In genomic region chr1:23622284-23622683, GRCh38 we compare ENCODE assay signal across 26 cellular contexts.
DNase-seq lines count a peak whose midpoint lies in the region; ATAC-seq and TF ChIP-seq lines count a peak whose summit lies in the region.
"Had no signal": no experiment of that assay in that cellular context is flagged by ENCODE, and none has a peak within 500 bp of the region (broad histone marks: within the 10 kb centered on the region; RNA-seq: fewer than 3 reads in every experiment).

No MANE protein-coding gene starts in this region.

- ATAC-seq in activated CD8-positive, alpha-beta T cell treated with anti-CD3 and anti-CD28 coated beads for 36 hours = no peak
- no peak for ATAC-seq in activated CD8-positive, alpha-beta T cell treated with anti-CD3 and anti-CD28 coated beads, Interleukin-2, amount 10 ng/mL, durations not matched to agents 7 days and 5 days
- ATAC-seq in CD4-positive, CD25-positive, alpha-beta regulatory T cell (ENCODE audit: low read depth in 2 of 2) = no peak
- no peak for ATAC-seq in naive thymus-derived CD4-positive, alpha-beta T cell
- ATAC-seq in GM19467 (IDR thresholded peaks at IDR 0.05; ENCODE audit: unreplicated experiment) = no peak
- ATAC-seq: GM12878, HepG2, PC-3 had no signal

- H3F3A ChIP-seq in OCI-LY1 (ENCODE audit: insufficient read depth, low read length) = peaks cover 7% of the 10 kb centered on the region; the same call in 1 of the 2 replicates

- H3K9me2 ChIP-seq in OCI-LY1 (ENCODE audit: low read depth, low read length) = no peaks in the 10 kb centered on the region

- DNase-seq in activated CD8-positive, alpha-beta T cell treated with anti-CD3 and anti-CD28 coated beads for 36 hours = no peak
- DNase-seq in activated CD8-positive, alpha-beta T cell treated with anti-CD3 and anti-CD28 coated beads, Interleukin-2, amount 10 ng/mL, durations not matched to agents 7 days and 5 days = no peak
- no peak for DNase-seq in CD4-positive, CD25-positive, alpha-beta regulatory T cell
- no peak for DNase-seq in naive thymus-derived CD4-positive, alpha-beta T cell
- DNase-seq in DMS 273 (lab: John Stamatoyannopoulos, UW; ENCODE audit: unreplicated experiment) (no peak), NCI-H1048 (lab: John Stamatoyannopoulos, UW) (no peak)
- DNase-seq: 8988T, C1 segment of cervical spinal cord, COR-L47, DMS 273 treated with DMSO at 0.1 percent for 48 hours, DMS79 treated with DMSO at 0.1 percent for 48 hours, H9, KG1, NCI-H1105, NCI-H146, NCI-H2029 treated with DMSO at 0.1 percent for 48 hours, NCI-H2171, NCI-H345, NCI-H524 treated with DMSO at 0.1 percent for 48 hours, PC-3, Right ventricle myocardium superior had no signal

- peaks cover 12% of the 10 kb centered on the region for H3K9me3 Mint-ChIP-seq in activated CD8-positive, alpha-beta T cell treated with anti-CD3 and anti-CD28 coated beads for 36 hours
- H3K9me3 Mint-ChIP-seq in activated CD8-positive, alpha-beta T cell treated with anti-CD3 and anti-CD28 coated beads, Interleukin-2, amount 10 ng/mL, durations not matched to agents 7 days and 5 days (ENCODE audit: insufficient read depth) = no peaks in the 10 kb centered on the region
- H3K9me3 Mint-ChIP-seq in CD4-positive, CD25-positive, alpha-beta regulatory T cell = peaks cover 0 to 4% (median 0%) of the 10 kb centered on the region in 7 donors
- H3K9me3 Mint-ChIP-seq in naive thymus-derived CD4-positive, alpha-beta T cell = peaks cover 0 to 8% (median 0%) of the 10 kb centered on the region in 11 donors

- H3K4me3 ChIP-seq in CD4-positive, CD25-positive, alpha-beta regulatory T cell (ENCODE audit: low read depth, low read length) = peak overlapping the region; percentile 24
- no peak overlapping the region for H3K4me3 ChIP-seq in OCI-LY1 (ENCODE audit: low read depth, low read length, poor library complexity, severe bottlenecking)
- no peak overlapping the region for H3K4me3 ChIP-seq in naive thymus-derived CD4-positive, alpha-beta T cell (ENCODE audit: low read length)
- H3K4me3 ChIP-seq: GM12878 had no signal

- no peak overlapping the region for H2AFZ ChIP-seq in OCI-LY1 (ENCODE audit: low read length)

- H3K4me1 Mint-ChIP-seq in activated CD8-positive, alpha-beta T cell treated with anti-CD3 and anti-CD28 coated beads for 36 hours (ENCODE audit: low read depth) = peaks cover 83% of the 10 kb centered on the region
- peaks cover 65% of the 10 kb centered on the region for H3K4me1 Mint-ChIP-seq in activated CD8-positive, alpha-beta T cell treated with anti-CD3 and anti-CD28 coated beads, Interleukin-2, amount 10 ng/mL, durations not matched to agents 7 days and 5 days (ENCODE audit: low read depth)
- peaks cover 25 to 93% (median 66%) of the 10 kb centered on the region in 4 donors for H3K4me1 Mint-ChIP-seq in CD4-positive, CD25-positive, alpha-beta regulatory T cell
- H3K4me1 Mint-ChIP-seq in naive thymus-derived CD4-positive, alpha-beta T cell = peaks cover 52 to 95% (median 88%) of the 10 kb centered on the region in 7 donors

- no peaks in the 10 kb centered on the region for H3K27me3 ChIP-seq in CD4-positive, CD25-positive, alpha-beta regulatory T cell (ENCODE audit: control insufficient read depth, insufficient read depth, low read length)
- H3K27me3 ChIP-seq in OCI-LY1 (ENCODE audit: insufficient read depth, low read length) = no peaks in the 10 kb centered on the region
- H3K27me3 ChIP-seq in naive thymus-derived CD4-positive, alpha-beta T cell (ENCODE audit: control insufficient read depth in 2 of 2, insufficient read depth in 2 of 2, low read length in 2 of 2) = no peaks in the 10 kb centered on the region

- no peaks in the 10 kb centered on the region for H3K79me2 ChIP-seq in OCI-LY1 (ENCODE audit: insufficient read depth, low read length)

- POLR2A ChIA-PET in activated CD8-positive, alpha-beta T cell treated with anti-CD3 and anti-CD28 coated beads for 36 hours (lab: Charles Lee) = interaction anchor here (1.4 to 5.7 kb wide), 3 partner anchors 30 to 68 kb away, joined by 4 to 43 read pairs (median 34); no protein-coding TSS in a partner anchor
- POLR2A ChIA-PET in activated CD8-positive, alpha-beta T cell treated with anti-CD3 and anti-CD28 coated beads, Interleukin-2, amount 10 ng/mL, durations not matched to agents 7 days and 5 days (lab: Charles Lee) = interaction anchor here (0.6 to 1.0 kb wide), 2 partner anchors 69 to 136 kb away, joined by 3 read pairs; no protein-coding TSS in a partner anchor
- POLR2A ChIA-PET in naive thymus-derived CD4-positive, alpha-beta T cell (lab: Charles Lee) = interaction anchor here (1.2 to 7.5 kb wide), 10 partner anchors 9 to 95 kb away, joined by 4 to 261 read pairs (median 16); partner anchors contain the start of gene ID3

- intact Hi-C loops in activated CD8-positive, alpha-beta T cell treated with anti-CD3 and anti-CD28 coated beads for 36 hours (cut with micrococcal nuclease) = loop anchor here (5.0 kb wide), 1 partner anchor 45 kb away; no protein-coding TSS in a partner anchor
- intact Hi-C loops in naive thymus-derived CD4-positive, alpha-beta T cell (cut with micrococcal nuclease) = loop anchor here in 1 of 2 donors (10.0 kb wide), 2 partner anchors 257 to 883 kb away; partner anchors contain the start of genes RCAN3 and ZNF436

- no peak overlapping the region for H3K9ac ChIP-seq in OCI-LY1 (ENCODE audit: low read length)

- no peaks in the 10 kb centered on the region for H4K20me1 ChIP-seq in OCI-LY1 (ENCODE audit: insufficient read depth, low read length)

- peak overlapping the region; percentile 1 for H3K27ac Mint-ChIP-seq in activated CD8-positive, alpha-beta T cell treated with anti-CD3 and anti-CD28 coated beads for 36 hours
- H3K27ac Mint-ChIP-seq in activated CD8-positive, alpha-beta T cell treated with anti-CD3 and anti-CD28 coated beads, Interleukin-2, amount 10 ng/mL, durations not matched to agents 7 days and 5 days = no peak overlapping the region
- peak overlapping the region; percentile 38 to 98 (median 89) for H3K27ac Mint-ChIP-seq in CD4-positive, CD25-positive, alpha-beta regulatory T cell
- peak overlapping the region in 7 of 9 donors; percentile 80 to 98 (median 97) for H3K27ac Mint-ChIP-seq in naive thymus-derived CD4-positive, alpha-beta T cell
- H3K27ac Mint-ChIP-seq: H9 had no signal

- peak overlapping the region; percentile 94 for H3K27ac ChIP-seq in CD4-positive, CD25-positive, alpha-beta regulatory T cell (ENCODE audit: insufficient read depth, low read length, poor library complexity, severe bottlenecking)
- peak overlapping the region; percentile 98 for H3K27ac ChIP-seq in OCI-LY1 (ENCODE audit: low read depth, low read length, poor library complexity, severe bottlenecking)
- no peak overlapping the region for H3K27ac ChIP-seq in naive thymus-derived CD4-positive, alpha-beta T cell (ENCODE audit: low read depth, low read length)
- H3K27ac ChIP-seq: HL-60 had no signal

- H3K36me3 Mint-ChIP-seq in activated CD8-positive, alpha-beta T cell treated with anti-CD3 and anti-CD28 coated beads for 36 hours (ENCODE audit: low read depth) = peaks cover 11% of the 10 kb centered on the region
- H3K36me3 Mint-ChIP-seq in activated CD8-positive, alpha-beta T cell treated with anti-CD3 and anti-CD28 coated beads, Interleukin-2, amount 10 ng/mL, durations not matched to agents 7 days and 5 days (ENCODE audit: low read depth) = no peaks in the 10 kb centered on the region
- peaks cover 7% of the 10 kb centered on the region for H3K36me3 Mint-ChIP-seq in CD4-positive, CD25-positive, alpha-beta regulatory T cell
- peaks cover 0 to 19% (median 6%) of the 10 kb centered on the region in 5 donors for H3K36me3 Mint-ChIP-seq in naive thymus-derived CD4-positive, alpha-beta T cell

- no peak overlapping the region for H3K4me2 ChIP-seq in OCI-LY1 (ENCODE audit: low read length)

- no peaks in the 10 kb centered on the region for H3K36me3 ChIP-seq in CD4-positive, CD25-positive, alpha-beta regulatory T cell (ENCODE audit: control insufficient read depth, insufficient read depth, low read length)
- H3K36me3 ChIP-seq in OCI-LY1 (ENCODE audit: insufficient read depth, low read length) = no peaks in the 10 kb centered on the region
- H3K36me3 ChIP-seq in naive thymus-derived CD4-positive, alpha-beta T cell (ENCODE audit: control insufficient read depth in 2 of 3, insufficient read depth in 3 of 3, low read length in 3 of 3) = no peaks in the 10 kb centered on the region

- TF ChIP-seq CTCF in activated CD8-positive, alpha-beta T cell treated with anti-CD3 and anti-CD28 coated beads for 36 hours (IDR thresholded peaks at IDR 0.05) = no peak
- no peak for TF ChIP-seq CTCF in OCI-LY1 (IDR thresholded peaks at IDR 0.05; ENCODE audit: low read length)

- CTCF ChIA-PET in activated CD8-positive, alpha-beta T cell treated with anti-CD3 and anti-CD28 coated beads for 36 hours (lab: Charles Lee) = interaction anchor here (0.5 to 3.2 kb wide), 3 partner anchors 12 to 67 kb away, joined by 3 to 27 read pairs (median 23); no protein-coding TSS in a partner anchor
- CTCF ChIA-PET in activated CD8-positive, alpha-beta T cell treated with anti-CD3 and anti-CD28 coated beads, Interleukin-2, amount 10 ng/mL, durations not matched to agents 7 days and 5 days (lab: Charles Lee) = interaction anchor here (2.0 to 5.5 kb wide), 4 partner anchors 13 to 82 kb away, joined by 7 to 121 read pairs (median 30); no protein-coding TSS in a partner anchor
- CTCF ChIA-PET in naive thymus-derived CD4-positive, alpha-beta T cell (lab: Charles Lee) = interaction anchor here (2.7 to 6.9 kb wide), 2 partner anchors 11 to 63 kb away, joined by 8 to 71 read pairs; partner anchors contain the start of gene ID3

- no peak overlapping the region for H3K4me3 Mint-ChIP-seq in activated CD8-positive, alpha-beta T cell treated with anti-CD3 and anti-CD28 coated beads for 36 hours
- H3K4me3 Mint-ChIP-seq in activated CD8-positive, alpha-beta T cell treated with anti-CD3 and anti-CD28 coated beads, Interleukin-2, amount 10 ng/mL, durations not matched to agents 7 days and 5 days = no peak overlapping the region
- H3K4me3 Mint-ChIP-seq in CD4-positive, CD25-positive, alpha-beta regulatory T cell = peak overlapping the region in 2 of 4 donors; percentile 9 to 48
- H3K4me3 Mint-ChIP-seq in naive thymus-derived CD4-positive, alpha-beta T cell = peak overlapping the region in 6 of 10 donors; percentile 14 to 56 (median 43)
- H3K4me3 Mint-ChIP-seq: H9 had no signal

- H3K27me3 Mint-ChIP-seq in activated CD8-positive, alpha-beta T cell treated with anti-CD3 and anti-CD28 coated beads for 36 hours = no peaks in the 10 kb centered on the region
- H3K27me3 Mint-ChIP-seq in activated CD8-positive, alpha-beta T cell treated with anti-CD3 and anti-CD28 coated beads, Interleukin-2, amount 10 ng/mL, durations not matched to agents 7 days and 5 days (ENCODE audit: low read depth) = no peaks in the 10 kb centered on the region
- H3K27me3 Mint-ChIP-seq in CD4-positive, CD25-positive, alpha-beta regulatory T cell = no peaks in the 10 kb centered on the region
- peaks cover 0 to 11% (median 0%) of the 10 kb centered on the region in 5 donors for H3K27me3 Mint-ChIP-seq in naive thymus-derived CD4-positive, alpha-beta T cell

- H3K9me3 ChIP-seq in CD4-positive, CD25-positive, alpha-beta regulatory T cell (ENCODE audit: control insufficient read depth in 2 of 2, low read length in 2 of 2) = no peaks in the 10 kb centered on the region
- no peaks in the 10 kb centered on the region for H3K9me3 ChIP-seq in OCI-LY1 (ENCODE audit: low read length)
- no peaks in the 10 kb centered on the region for H3K9me3 ChIP-seq in naive thymus-derived CD4-positive, alpha-beta T cell (ENCODE audit: control insufficient read depth in 2 of 3, low read length in 3 of 3)

- H3K4me1 ChIP-seq in CD4-positive, CD25-positive, alpha-beta regulatory T cell (ENCODE audit: control insufficient read depth, insufficient read depth, low read length, poor library complexity, severe bottlenecking) = peaks cover 75% of the 10 kb centered on the region
- peaks cover 70% of the 10 kb centered on the region for H3K4me1 ChIP-seq in OCI-LY1 (ENCODE audit: insufficient read depth, low read length, severe bottlenecking)
- peaks cover 34 to 72% of the 10 kb centered on the region in 2 donors for H3K4me1 ChIP-seq in naive thymus-derived CD4-positive, alpha-beta T cell (ENCODE audit: control insufficient read depth in 2 of 2, insufficient read depth in 2 of 2, low read length in 2 of 2)

Comparison
In these comparisons a context has a peak if more than half of its experiments do, and no peak if none do; other contexts are left out.
1. H3K4me3 Mint-ChIP-seq: peak in naive thymus-derived CD4-positive, alpha-beta T cell (6 of 10); none in activated CD8-positive, alpha-beta T cell treated with anti-CD3 and anti-CD28 coated beads for 36 hours (single experiment) and activated CD8-positive, alpha-beta T cell treated with anti-CD3 and anti-CD28 coated beads, Interleukin-2, amount 10 ng/mL, durations not matched to agents 7 days and 5 days (single experiment).